3 cellular contexts compared by ENCODE assay signal in genomic region chr11:60422609-60423008, GRCh38.
A peak's percentile ranks its signal among the peaks of the same experiment; 100 is the strongest.
TF ChIP-seq lines count a peak whose summit lies in the region.

No MANE protein-coding gene starts in this region.

TF ChIP-seq in HepG2, 621 proteins besides CTCF, POLR2A, EP300 and RAD21 (continues in another document):
- TF ChIP-seq MAFF (IDR thresholded peaks at IDR 0.05; ENCODE audit: low read depth, low read length) = peak; percentile 45; the same call in 1 of the 2 replicates
- TF ChIP-seq ZNF101 (CRISPR knock-in tag; IDR thresholded peaks at IDR 0.05; ENCODE audit: borderline replicate concordance, low read depth) = no peak
- no peak for TF ChIP-seq PITX1 (CRISPR knock-in tag; IDR thresholded peaks at IDR 0.05)
- TF ChIP-seq NR2F1 (CRISPR knock-in tag; IDR thresholded peaks at IDR 0.05) = no peak
- TF ChIP-seq NCOR1 (IDR thresholded peaks at IDR 0.05; ENCODE audit: borderline replicate concordance, low read length) = no peak
- TF ChIP-seq ZNF574 (CRISPR knock-in tag; IDR thresholded peaks at IDR 0.05) = no peak

TF ChIP-seq in A549, 52 proteins besides CTCF, POLR2A, EP300 and RAD21:
- TF ChIP-seq MAFK (IDR thresholded peaks at IDR 0.05; ENCODE audit: partially characterized antibody) (peak; percentile 68), NPAS2 (CRISPR knock-in tag; IDR thresholded peaks at IDR 0.05; ENCODE audit: borderline replicate concordance) (no peak), BHLHE40 (IDR thresholded peaks at IDR 0.05; ENCODE audit: low read depth, low read length) (no peak)

TF ChIP-seq in IMR-90, 13 proteins besides CTCF, POLR2A, EP300 and RAD21:
- TF ChIP-seq MAFK (IDR thresholded peaks at IDR 0.05; ENCODE audit: low read depth, low read length) (peak; percentile 35; the same call in 1 of the 2 replicates), NFE2L2 (IDR thresholded peaks at IDR 0.05; ENCODE audit: low read depth, low read length) (no peak), RFX5 (IDR thresholded peaks at IDR 0.05; ENCODE audit: low read depth, low read length) (no peak), CEBPB (IDR thresholded peaks at IDR 0.05; ENCODE audit: low read depth, low read length) (no peak), BHLHE40 (IDR thresholded peaks at IDR 0.05; ENCODE audit: low read depth, low read length) (no peak)
- TF ChIP-seq, protein P1, sequence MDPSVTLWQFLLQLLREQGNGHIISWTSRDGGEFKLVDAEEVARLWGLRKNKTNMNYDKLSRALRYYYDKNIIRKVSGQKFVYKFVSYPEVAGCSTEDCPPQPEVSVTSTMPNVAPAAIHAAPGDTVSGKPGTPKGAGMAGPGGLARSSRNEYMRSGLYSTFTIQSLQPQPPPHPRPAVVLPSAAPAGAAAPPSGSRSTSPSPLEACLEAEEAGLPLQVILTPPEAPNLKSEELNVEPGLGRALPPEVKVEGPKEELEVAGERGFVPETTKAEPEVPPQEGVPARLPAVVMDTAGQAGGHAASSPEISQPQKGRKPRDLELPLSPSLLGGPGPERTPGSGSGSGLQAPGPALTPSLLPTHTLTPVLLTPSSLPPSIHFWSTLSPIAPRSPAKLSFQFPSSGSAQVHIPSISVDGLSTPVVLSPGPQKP (IDR thresholded peaks at IDR 0.05; ENCODE audit: borderline replicate concordance, low read depth, low read length) = no peak
TF ChIP-seq in IMR-90: peak in this region for 1.
